Comparison of ENCODE assay signal across 8 cellular contexts in genomic region chr6:2127484-2127911, GRCh38.
A peak's percentile ranks its signal among the peaks of the same experiment; 100 is the strongest.
DNase-seq lines count a peak whose midpoint lies in the region; ATAC-seq and TF ChIP-seq lines count a peak whose summit lies in the region.

No MANE protein-coding gene starts in this region.

- peak in 2 of 3 donors; percentile 59 to 82 for DNase-seq in Peyer's patch
- DNase-seq in effector memory CD8-positive, alpha-beta T cell, result peak in 1 of 3 experiments; percentile 22
- DNase-seq in stimulated activated CD4-positive, alpha-beta T cell treated with anti-CD3 and anti-CD28 coated beads, Interleukin-2, amount 100 ng/mL, for 4 hours (ENCODE audit: low read depth), result peak; percentile 43
- no peak for DNase-seq in nephron progenitor cell
- DNase-seq in NCI-H510A treated with DMSO at 0.1 percent for 48 hours (lab: John Stamatoyannopoulos, UW), result no peak
- no peak for DNase-seq in HuH-7.5 (ENCODE audit: low spot score)

- TF ChIP-seq CTCF in Peyer's patch (IDR thresholded peaks at IDR 0.05) (no peak), nephron progenitor cell (IDR thresholded peaks at IDR 0.05) (no peak)

- no peak overlapping the region for H3K4me3 ChIP-seq in Peyer's patch

- H3K36me3 Mint-ChIP-seq in effector memory CD8-positive, alpha-beta T cell (ENCODE audit: insufficient read depth), result peaks cover 3% of the 10 kb centered on the region
- no peaks in the 10 kb centered on the region for H3K36me3 Mint-ChIP-seq in nephron progenitor cell (ENCODE audit: low read depth)

- H3K9me3 Mint-ChIP-seq in effector memory CD8-positive, alpha-beta T cell, result no peaks in the 10 kb centered on the region
- peaks cover 3% of the 10 kb centered on the region for H3K9me3 Mint-ChIP-seq in nephron progenitor cell

- H3K4me1 Mint-ChIP-seq in effector memory CD8-positive, alpha-beta T cell (ENCODE audit: low read depth in 2 of 2), result peaks cover 26 to 29% of the 10 kb centered on the region in 2 donors
- H3K4me1 Mint-ChIP-seq in nephron progenitor cell, result peaks cover 30% of the 10 kb centered on the region

- H3K36me3 ChIP-seq in Peyer's patch, result no peaks in the 10 kb centered on the region

- ATAC-seq in GM18867 (IDR thresholded peaks at IDR 0.05; ENCODE audit: unreplicated experiment), result peak; percentile 41
- peak; percentile 75 for ATAC-seq in effector memory CD8-positive, alpha-beta T cell (replicated peaks)
- ATAC-seq in HG03159 (IDR thresholded peaks at IDR 0.05; ENCODE audit: unreplicated experiment), result no peak

- H3K4me3 Mint-ChIP-seq in effector memory CD8-positive, alpha-beta T cell, result peak overlapping the region; percentile 45 to 57
- H3K4me3 Mint-ChIP-seq in nephron progenitor cell, result no peak overlapping the region

- peak overlapping the region; percentile 78 to 87 for H3K27ac Mint-ChIP-seq in effector memory CD8-positive, alpha-beta T cell
- no peak overlapping the region for H3K27ac Mint-ChIP-seq in nephron progenitor cell

- H3K27me3 Mint-ChIP-seq in effector memory CD8-positive, alpha-beta T cell, result no peaks in the 10 kb centered on the region
- H3K27me3 Mint-ChIP-seq in nephron progenitor cell (ENCODE audit: low read depth, poor library complexity), result no peaks in the 10 kb centered on the region

- no peaks in the 10 kb centered on the region for H3K9me3 ChIP-seq in Peyer's patch

- no peak for TF ChIP-seq POLR2A in Peyer's patch (IDR thresholded peaks at IDR 0.05)

- H3K27me3 ChIP-seq in Peyer's patch, result no peaks in the 10 kb centered on the region

- peaks cover 0 to 8% (median 0%) of the 10 kb centered on the region in 4 donors for H3K4me1 ChIP-seq in Peyer's patch

- H3K27ac ChIP-seq in Peyer's patch, result peak overlapping the region; percentile 51 to 67 (median 62)

Comparison
In these comparisons a context has a peak if more than half of its experiments do, and no peak if none do; other contexts are left out.
1. DNase-seq: peak in Peyer's patch (2 of 3) and stimulated activated CD4-positive, alpha-beta T cell treated with anti-CD3 and anti-CD28 coated beads, Interleukin-2, amount 100 ng/mL, for 4 hours (single experiment); none in nephron progenitor cell (single experiment), NCI-H510A treated with DMSO at 0.1 percent for 48 hours (single experiment) and HuH-7.5 (single experiment).